Comparison of ENCODE assay signal across 1 cellular context in the genomic region with DNA sequence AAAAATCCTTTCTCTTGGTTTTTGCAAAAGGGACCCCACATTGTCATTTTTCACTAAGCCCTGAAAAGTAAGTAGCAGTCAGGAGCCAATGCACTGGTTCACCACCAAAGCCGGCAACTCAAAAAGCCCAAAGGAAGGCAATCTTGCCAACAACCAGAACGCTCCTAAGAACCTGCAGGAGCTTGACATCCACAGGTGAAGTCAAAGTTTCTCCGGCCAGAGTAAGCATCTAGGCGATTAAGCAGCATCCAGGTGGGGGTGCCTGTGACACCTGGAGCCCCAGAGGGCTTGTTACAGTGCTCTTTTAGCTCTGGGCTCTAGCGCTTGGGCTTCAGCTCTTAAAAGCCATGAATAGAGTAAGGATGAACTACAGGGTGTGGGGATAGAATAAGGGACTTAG.
TF ChIP-seq lines count a peak whose summit lies in the region.

No MANE protein-coding gene starts in this region.

TF ChIP-seq in GM23338, 12 proteins besides CTCF, POLR2A, EP300 and RAD21 (continued from another document):
- TF ChIP-seq, protein P1, sequence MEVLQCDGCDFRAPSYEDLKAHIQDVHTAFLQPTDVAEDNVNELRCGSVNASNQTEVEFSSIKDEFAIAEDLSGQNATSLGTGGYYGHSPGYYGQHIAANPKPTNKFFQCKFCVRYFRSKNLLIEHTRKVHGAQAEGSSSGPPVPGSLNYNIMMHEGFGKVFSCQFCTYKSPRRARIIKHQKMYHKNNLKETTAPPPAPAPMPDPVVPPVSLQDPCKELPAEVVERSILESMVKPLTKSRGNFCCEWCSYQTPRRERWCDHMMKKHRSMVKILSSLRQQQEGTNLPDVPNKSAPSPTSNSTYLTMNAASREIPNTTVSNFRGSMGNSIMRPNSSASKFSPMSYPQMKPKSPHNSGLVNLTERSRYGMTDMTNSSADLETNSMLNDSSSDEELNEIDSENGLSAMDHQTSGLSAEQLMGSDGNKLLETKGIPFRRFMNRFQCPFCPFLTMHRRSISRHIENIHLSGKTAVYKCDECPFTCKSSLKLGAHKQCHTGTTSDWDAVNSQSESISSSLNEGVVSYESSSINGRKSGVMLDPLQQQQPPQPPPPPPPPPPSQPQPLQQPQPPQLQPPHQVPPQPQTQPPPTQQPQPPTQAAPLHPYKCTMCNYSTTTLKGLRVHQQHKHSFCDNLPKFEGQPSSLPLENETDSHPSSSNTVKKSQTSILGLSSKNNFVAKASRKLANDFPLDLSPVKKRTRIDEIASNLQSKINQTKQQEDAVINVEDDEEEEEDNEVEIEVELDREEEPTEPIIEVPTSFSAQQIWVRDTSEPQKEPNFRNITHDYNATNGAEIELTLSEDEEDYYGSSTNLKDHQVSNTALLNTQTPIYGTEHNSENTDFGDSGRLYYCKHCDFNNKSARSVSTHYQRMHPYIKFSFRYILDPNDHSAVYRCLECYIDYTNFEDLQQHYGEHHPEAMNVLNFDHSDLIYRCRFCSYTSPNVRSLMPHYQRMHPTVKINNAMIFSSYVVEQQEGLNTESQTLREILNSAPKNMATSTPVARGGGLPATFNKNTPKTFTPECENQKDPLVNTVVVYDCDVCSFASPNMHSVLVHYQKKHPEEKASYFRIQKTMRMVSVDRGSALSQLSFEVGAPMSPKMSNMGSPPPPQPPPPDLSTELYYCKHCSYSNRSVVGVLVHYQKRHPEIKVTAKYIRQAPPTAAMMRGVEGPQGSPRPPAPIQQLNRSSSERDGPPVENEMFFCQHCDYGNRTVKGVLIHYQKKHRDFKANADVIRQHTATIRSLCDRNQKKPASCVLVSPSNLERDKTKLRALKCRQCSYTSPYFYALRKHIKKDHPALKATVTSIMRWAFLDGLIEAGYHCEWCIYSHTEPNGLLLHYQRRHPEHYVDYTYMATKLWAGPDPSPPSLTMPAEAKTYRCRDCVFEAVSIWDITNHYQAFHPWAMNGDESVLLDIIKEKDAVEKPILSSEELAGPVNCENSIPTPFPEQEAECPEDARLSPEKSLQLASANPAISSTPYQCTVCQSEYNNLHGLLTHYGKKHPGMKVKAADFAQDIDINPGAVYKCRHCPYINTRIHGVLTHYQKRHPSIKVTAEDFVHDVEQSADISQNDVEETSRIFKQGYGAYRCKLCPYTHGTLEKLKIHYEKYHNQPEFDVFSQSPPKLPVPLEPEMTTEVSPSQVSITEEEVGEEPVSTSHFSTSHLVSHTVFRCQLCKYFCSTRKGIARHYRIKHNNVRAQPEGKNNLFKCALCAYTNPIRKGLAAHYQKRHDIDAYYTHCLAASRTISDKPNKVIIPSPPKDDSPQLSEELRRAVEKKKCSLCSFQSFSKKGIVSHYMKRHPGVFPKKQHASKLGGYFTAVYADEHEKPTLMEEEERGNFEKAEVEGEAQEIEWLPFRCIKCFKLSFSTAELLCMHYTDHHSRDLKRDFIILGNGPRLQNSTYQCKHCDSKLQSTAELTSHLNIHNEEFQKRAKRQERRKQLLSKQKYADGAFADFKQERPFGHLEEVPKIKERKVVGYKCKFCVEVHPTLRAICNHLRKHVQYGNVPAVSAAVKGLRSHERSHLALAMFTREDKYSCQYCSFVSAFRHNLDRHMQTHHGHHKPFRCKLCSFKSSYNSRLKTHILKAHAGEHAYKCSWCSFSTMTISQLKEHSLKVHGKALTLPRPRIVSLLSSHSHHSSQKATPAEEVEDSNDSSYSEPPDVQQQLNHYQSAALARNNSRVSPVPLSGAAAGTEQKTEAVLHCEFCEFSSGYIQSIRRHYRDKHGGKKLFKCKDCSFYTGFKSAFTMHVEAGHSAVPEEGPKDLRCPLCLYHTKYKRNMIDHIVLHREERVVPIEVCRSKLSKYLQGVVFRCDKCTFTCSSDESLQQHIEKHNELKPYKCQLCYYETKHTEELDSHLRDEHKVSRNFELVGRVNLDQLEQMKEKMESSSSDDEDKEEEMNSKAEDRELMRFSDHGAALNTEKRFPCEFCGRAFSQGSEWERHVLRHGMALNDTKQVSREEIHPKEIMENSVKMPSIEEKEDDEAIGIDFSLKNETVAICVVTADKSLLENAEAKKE (CRISPR knock-in tag; IDR thresholded peaks at IDR 0.05), result no peak
- no peak for TF ChIP-seq CREB1 (CRISPR knock-in tag; IDR thresholded peaks at IDR 0.05; ENCODE audit: low read depth)
- no peak for TF ChIP-seq EZH2 (IDR thresholded peaks at IDR 0.05; ENCODE audit: low read depth, unreplicated experiment)
- no peak for TF ChIP-seq POLR2AphosphoS5 (IDR thresholded peaks at IDR 0.05; ENCODE audit: low read depth)
- no peak for TF ChIP-seq ZNF331 (CRISPR knock-in tag; IDR thresholded peaks at IDR 0.05; ENCODE audit: low read depth)
- TF ChIP-seq NANOG (IDR thresholded peaks at IDR 0.05; ENCODE audit: borderline replicate concordance), result no peak
- no peak for TF ChIP-seq ZNF114 (CRISPR knock-in tag; IDR thresholded peaks at IDR 0.05)
